27 cellular contexts compared by ENCODE assay signal in the genomic region with DNA sequence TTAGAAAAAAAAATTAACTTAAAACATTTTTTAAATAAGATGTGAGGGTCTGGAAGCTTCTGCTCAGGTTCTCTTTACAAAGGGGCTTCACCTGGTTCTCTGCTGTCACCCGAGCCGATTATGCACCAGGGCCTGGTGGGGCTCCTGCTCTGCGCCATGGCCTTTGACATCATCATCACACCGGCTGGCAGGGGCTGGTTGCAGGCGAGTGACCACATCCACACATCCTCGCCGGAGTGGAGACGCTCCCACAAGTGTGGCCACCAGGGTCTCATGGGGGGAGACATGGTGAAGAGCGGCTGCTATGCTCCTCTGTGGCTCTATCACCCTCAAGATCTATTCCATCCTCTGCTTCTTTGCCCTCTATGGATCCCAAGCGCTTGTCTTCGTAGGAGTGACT.
"Had no signal": no experiment of that assay in that cellular context is flagged by ENCODE, and none has a peak within 500 bp of the region (broad histone marks: within the 10 kb centered on the region; RNA-seq: fewer than 3 reads in every experiment).

No MANE protein-coding gene starts in this region.

- H3K27ac Mint-ChIP-seq: memory B cell; naive thymus-derived CD4-positive, alpha-beta T cell; natural killer cell treated with Interleukin-12 subunit alpha and Interleukin-12 subunit beta and Interleukin-15 and Interleukin-18, amount 100 ng/mL, for 72 hours; stimulated activated naive CD8-positive, alpha-beta T cell treated with anti-CD3 and anti-CD28 coated beads, Interleukin-15, Interleukin-2, amounts not matched to agents 100 ng/mL and 50 ng/mL, for 24 hours had no signal

- H3K4me3 Mint-ChIP-seq: immature natural killer cell; memory B cell; naive thymus-derived CD4-positive, alpha-beta T cell; natural killer cell treated with Interleukin-12 subunit alpha and Interleukin-12 subunit beta and Interleukin-15 and Interleukin-18, amount 100 ng/mL, for 72 hours; stimulated activated naive CD8-positive, alpha-beta T cell treated with anti-CD3 and anti-CD28 coated beads, Interleukin-15, Interleukin-2, amounts not matched to agents 100 ng/mL and 50 ng/mL, for 24 hours had no signal

- H3K36me3 ChIP-seq: left ventricle myocardium inferior, pancreas, prostate gland, thyroid gland, transverse colon, upper lobe of right lung had no signal

- H3K4me3 ChIP-seq: left ventricle myocardium inferior, mucosa of descending colon, pancreas, prostate gland, skin epidermis, testis, thyroid gland, transverse colon, upper lobe of right lung had no signal

- H3K9me3 ChIP-seq: left ventricle myocardium inferior, mucosa of descending colon, pancreas, prostate gland, testis, thyroid gland, transverse colon, upper lobe of right lung had no signal

- DNase-seq: hypothalamus; immature natural killer cell; kidney; left ventricle myocardium inferior; midbrain; mucosa of descending colon; naive thymus-derived CD4-positive, alpha-beta T cell; nucleus accumbens; pancreas; posterior cingulate gyrus; retina; stimulated activated CD4-positive, alpha-beta T cell treated with anti-CD3 and anti-CD28 coated beads, Interleukin-12 subunit alpha, Interleukin-12 subunit beta, amount 100 ng/mL, for 4 hours; stimulated activated CD4-positive, alpha-beta T cell treated with anti-CD3 and anti-CD28 coated beads, Interleukin-15, amount 100 ng/mL, for 24 hours; stimulated activated CD4-positive, alpha-beta T cell treated with anti-CD3 and anti-CD28 coated beads, Interleukin-2, amount 100 ng/mL, for 24 hours; stimulated activated CD4-positive, alpha-beta T cell treated with anti-CD3 and anti-CD28 coated beads, Interleukin-4, amount 100 ng/mL, for 1 hour; stimulated activated naive CD4-positive, alpha-beta T cell; testis; thyroid gland; transverse colon; upper lobe of right lung had no signal

- H3K27ac ChIP-seq: left ventricle myocardium inferior, pancreas, prostate gland, skin epidermis, testis, thyroid gland, transverse colon, upper lobe of right lung had no signal

- H3K27me3 ChIP-seq: pancreas, testis, thyroid gland, transverse colon, upper lobe of right lung had no signal

- ATAC-seq: mucosa of descending colon; naive thymus-derived CD4-positive, alpha-beta T cell; natural killer cell treated with Interleukin-12 subunit alpha and Interleukin-12 subunit beta and Interleukin-15 and Interleukin-18, amount 100 ng/mL, for 72 hours; pancreas; right cardiac atrium; sciatic nerve; upper lobe of right lung had no signal

- H3K36me3 Mint-ChIP-seq: natural killer cell treated with Interleukin-12 subunit alpha and Interleukin-12 subunit beta and Interleukin-15 and Interleukin-18, amount 100 ng/mL, for 72 hours had no signal

- H3K4me1 ChIP-seq: pancreas, prostate gland, testis, transverse colon, upper lobe of right lung had no signal

- H3K9me3 Mint-ChIP-seq: immature natural killer cell; memory B cell; natural killer cell treated with Interleukin-12 subunit alpha and Interleukin-12 subunit beta and Interleukin-15 and Interleukin-18, amount 100 ng/mL, for 72 hours had no signal

- H3K27me3 Mint-ChIP-seq: memory B cell; natural killer cell treated with Interleukin-12 subunit alpha and Interleukin-12 subunit beta and Interleukin-15 and Interleukin-18, amount 100 ng/mL, for 72 hours; stimulated activated naive CD8-positive, alpha-beta T cell treated with anti-CD3 and anti-CD28 coated beads, Interleukin-15, Interleukin-2, amounts not matched to agents 100 ng/mL and 50 ng/mL, for 24 hours had no signal
